In the genomic region with DNA sequence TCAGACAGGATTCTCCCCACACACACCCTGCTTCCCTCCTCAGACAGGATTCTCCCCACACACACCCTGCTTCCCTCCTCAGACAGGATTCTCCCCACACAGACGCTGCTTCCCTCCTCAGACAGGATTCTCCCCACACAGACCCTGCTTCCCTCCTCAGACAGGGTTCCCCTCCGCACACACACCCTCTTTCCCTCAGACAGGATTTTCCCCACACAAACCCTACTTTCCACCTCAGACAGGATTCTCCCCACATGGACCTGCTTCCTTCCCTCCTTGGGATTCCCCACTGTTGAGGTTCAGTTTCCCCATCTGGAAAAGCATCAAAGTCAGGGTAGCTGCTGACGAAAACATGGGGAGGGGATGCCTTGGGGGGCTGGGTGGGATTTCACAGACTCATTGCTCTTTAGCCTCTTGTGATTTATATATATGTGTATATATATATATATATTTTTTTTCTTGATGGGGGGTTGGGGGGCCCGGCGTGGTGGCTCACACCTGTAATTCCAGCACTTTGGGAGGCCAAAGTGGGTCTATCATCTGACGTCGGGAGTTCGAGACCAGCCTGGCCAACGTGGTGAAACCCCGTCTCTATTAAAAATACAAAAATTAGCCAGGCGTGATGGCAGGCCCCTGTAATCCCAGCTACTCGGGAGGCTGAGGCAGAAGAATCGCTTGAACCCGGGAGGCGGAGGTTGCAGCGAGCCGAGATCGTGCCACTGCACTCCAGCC, we compare ENCODE assay signal across 7 cellular contexts. TPM values are rescaled to one million over a fixed set of nuclear protein-coding genes. Genes with fewer than 3 reads are reported as not detected.
A peak's percentile ranks its signal among the peaks of the same experiment; 100 is the strongest.
DNase-seq lines count a peak whose midpoint lies in the region; ATAC-seq and TF ChIP-seq lines count a peak whose summit lies in the region.
"Not testable (repeated sequence)": the region's sequence is repeated elsewhere in the genome, so short reads cannot be mapped to it uniquely, and the experiment has no call there.

No MANE protein-coding gene starts in this region.

- not testable (repeated sequence) for H3K27me3 Mint-ChIP-seq in activated T-helper 17 cell treated with anti-CD3 and anti-CD28 coated beads, Interleukin-2, amount 50 U/mL, for 72 hours
- peaks cover 49% of the 10 kb centered on the region for H3K27me3 Mint-ChIP-seq in stimulated activated memory B cell treated with anti-CD40 and anti-IgM and Interleukin-4, amounts not matched to agents 10 μg/mL and 1 μg/mL and 100 μg/mL, for 72 hours

- not testable (repeated sequence) for H3K27me3 ChIP-seq in Peyer's patch
- H3K27me3 ChIP-seq in iPS-20b (ENCODE audit: insufficient read depth, low read length) (peaks cover 34% of the 10 kb centered on the region), neural cell (ENCODE audit: insufficient read depth, low read depth, low read length) (peaks cover 19% of the 10 kb centered on the region)

- not testable (repeated sequence) for H3K9me3 Mint-ChIP-seq in activated T-helper 17 cell treated with anti-CD3 and anti-CD28 coated beads, Interleukin-2, amount 50 U/mL, for 72 hours; stimulated activated memory B cell treated with anti-CD40 and anti-IgM and Interleukin-4, amounts not matched to agents 10 μg/mL and 1 μg/mL and 100 μg/mL, for 72 hours

- peaks cover 30% of the 10 kb centered on the region for H4K20me1 ChIP-seq in neural cell (ENCODE audit: insufficient read depth)

- not testable (repeated sequence) for TF ChIP-seq CTCF in Peyer's patch (IDR thresholded peaks at IDR 0.05); coronary artery (IDR thresholded peaks at IDR 0.05); neural cell (IDR thresholded peaks at IDR 0.05; ENCODE audit: poor library complexity, severe bottlenecking)

- H3K4me2 ChIP-seq in neural cell (ENCODE audit: low read length) = not testable (repeated sequence)

- peak overlapping the region; percentile 95 for H3K4me3 Mint-ChIP-seq in activated T-helper 17 cell treated with anti-CD3 and anti-CD28 coated beads, Interleukin-2, amount 50 U/mL, for 72 hours
- H3K4me3 Mint-ChIP-seq in stimulated activated memory B cell treated with anti-CD40 and anti-IgM and Interleukin-4, amounts not matched to agents 10 μg/mL and 1 μg/mL and 100 μg/mL, for 72 hours = not testable (repeated sequence)

- H3K9ac ChIP-seq in ES-I3 (ENCODE audit: low read depth, low read length) = peak overlapping the region; percentile 89; the same call in 1 of the 2 replicates
- H3K9ac ChIP-seq in iPS-20b (ENCODE audit: low read depth, low read length) = 0 out of 2 replicates have a peak overlapping the region, but pooled peaks have one; percentile 96
- not testable (repeated sequence) for H3K9ac ChIP-seq in neural cell (ENCODE audit: low read length)

- H3K27ac ChIP-seq in Peyer's patch (peak overlapping the region in 3 of 4 donors; percentile 91 to 98 (median 95)), coronary artery (peak overlapping the region; percentile 93 to 99)
- H3K27ac ChIP-seq in iPS-20b (ENCODE audit: low read length); neural cell (ENCODE audit: low read length): not testable (repeated sequence)

- H3K79me2 ChIP-seq in neural cell (replicated peaks; ENCODE audit: insufficient read depth, low read length) = peaks cover 29% of the 10 kb centered on the region

- H3K9me2 ChIP-seq in neural cell (ENCODE audit: insufficient read depth, low read length) = not testable (repeated sequence)

- not testable (repeated sequence) for ATAC-seq in activated T-helper 17 cell treated with anti-CD3 and anti-CD28 coated beads, Interleukin-2, amount 50 U/mL, for 72 hours (replicated peaks); stimulated activated memory B cell treated with anti-CD40 and anti-IgM and Interleukin-4, amounts not matched to agents 10 μg/mL and 1 μg/mL and 100 μg/mL, for 72 hours

- H3K36me3 Mint-ChIP-seq in activated T-helper 17 cell treated with anti-CD3 and anti-CD28 coated beads, Interleukin-2, amount 50 U/mL, for 72 hours (ENCODE audit: low read depth) = peaks cover 42% of the 10 kb centered on the region
- H3K36me3 Mint-ChIP-seq in stimulated activated memory B cell treated with anti-CD40 and anti-IgM and Interleukin-4, amounts not matched to agents 10 μg/mL and 1 μg/mL and 100 μg/mL, for 72 hours = peaks cover 23% of the 10 kb centered on the region

- H3K27ac Mint-ChIP-seq in activated T-helper 17 cell treated with anti-CD3 and anti-CD28 coated beads, Interleukin-2, amount 50 U/mL, for 72 hours = peak overlapping the region; percentile 50
- H3K27ac Mint-ChIP-seq in stimulated activated memory B cell treated with anti-CD40 and anti-IgM and Interleukin-4, amounts not matched to agents 10 μg/mL and 1 μg/mL and 100 μg/mL, for 72 hours = peak overlapping the region; percentile 26

- not testable (repeated sequence) for H3K4me1 ChIP-seq in ES-I3 (ENCODE audit: insufficient read depth, low read length); iPS-20b (ENCODE audit: insufficient read depth, low read length)
- H3K4me1 ChIP-seq in Peyer's patch = peaks cover 4 to 28% (median 26%) of the 10 kb centered on the region in 4 donors

- H3K4me1 Mint-ChIP-seq in activated T-helper 17 cell treated with anti-CD3 and anti-CD28 coated beads, Interleukin-2, amount 50 U/mL, for 72 hours = peaks cover 25% of the 10 kb centered on the region
- H3K4me1 Mint-ChIP-seq in stimulated activated memory B cell treated with anti-CD40 and anti-IgM and Interleukin-4, amounts not matched to agents 10 μg/mL and 1 μg/mL and 100 μg/mL, for 72 hours = peaks cover 52% of the 10 kb centered on the region

- TF ChIP-seq RAD21 in neural cell (conservative IDR thresholded peaks at IDR 0.05) = not testable (repeated sequence)

- not testable (repeated sequence) for DNase-seq in Peyer's patch; coronary artery (ENCODE audit: low spot score)

- H3F3A ChIP-seq in neural cell (ENCODE audit: insufficient read depth, low read length, poor library complexity, severe bottlenecking) = not testable (repeated sequence)

- TF ChIP-seq POLR2A in Peyer's patch (IDR thresholded peaks at IDR 0.05) = not testable (repeated sequence)

- H2AFZ ChIP-seq in neural cell (ENCODE audit: low read depth, low read length) = not testable (repeated sequence)

- H3K36me3 ChIP-seq in ES-I3 (ENCODE audit: insufficient read depth, low read length) (peaks cover 15% of the 10 kb centered on the region), iPS-20b (ENCODE audit: insufficient read depth, low read depth, low read length) (peaks cover 29% of the 10 kb centered on the region)
- H3K36me3 ChIP-seq in Peyer's patch; neural cell (ENCODE audit: insufficient read depth, low read length): not testable (repeated sequence)

- H3K9me3 ChIP-seq in ES-I3 (ENCODE audit: control insufficient read depth, insufficient read depth, low read length); Peyer's patch; iPS-20b (ENCODE audit: insufficient read depth, low read depth, low read length); neural cell (ENCODE audit: low read length): not testable (repeated sequence)

- H3K4me3 ChIP-seq in Peyer's patch = peak overlapping the region in 1 of 4 donors; percentile 99
- peak overlapping the region; percentile 97 for H3K4me3 ChIP-seq in coronary artery
- H3K4me3 ChIP-seq in iPS-20b (ENCODE audit: low read length) = not testable (repeated sequence)
- H3K4me3 ChIP-seq in neural cell (ENCODE audit: low read length) = peak overlapping the region; percentile 71

- not testable (repeated sequence) for TF ChIP-seq EP300 in neural cell (conservative IDR thresholded peaks at IDR 0.05; ENCODE audit: poor library complexity, severe bottlenecking)

RNA-seq across cellular contexts. Expression of gene TRIM28, which starts 1.1 kb away (rescaled TPM):
- total RNA-seq in Peyer's patch = 100 to 1,000 TPM; 164 to 281 (median 196) TPM
- 100 to 1,000 TPM; 336 to 455 TPM for total RNA-seq in activated T-helper 17 cell treated with anti-CD3 and anti-CD28 coated beads, Interleukin-2, amount 50 U/mL, for 72 hours
- polyA plus RNA-seq in neural cell = 227 and 256 TPM in 2 replicates
- 305 and 312 TPM in 2 replicates for polyA minus RNA-seq in neural cell

RNA-seq across cellular contexts. Expression of gene CHMP2A, which starts 12.1 kb away (rescaled TPM):
- 100 to 1,000 TPM in 2 of 4 donors, 10 to 100 TPM in 2; 79.2 to 115 (median 101) TPM for total RNA-seq in Peyer's patch
- total RNA-seq in activated T-helper 17 cell treated with anti-CD3 and anti-CD28 coated beads, Interleukin-2, amount 50 U/mL, for 72 hours = 10 to 100 TPM; 79.0 to 95.8 TPM
- polyA plus RNA-seq in neural cell = 176 and 189 TPM in 2 replicates
- 69.9 and 71.0 TPM in 2 replicates for polyA minus RNA-seq in neural cell

RNA-seq across cellular contexts. Expression of gene UBE2M, which starts 15.6 kb away (rescaled TPM):
- total RNA-seq in Peyer's patch = 10 to 100 TPM; 10.2 to 37.1 (median 18.5) TPM
- total RNA-seq in activated T-helper 17 cell treated with anti-CD3 and anti-CD28 coated beads, Interleukin-2, amount 50 U/mL, for 72 hours = 100 to 1,000 TPM; 102 to 141 TPM
- 138 and 151 TPM in 2 replicates for polyA plus RNA-seq in neural cell
- 77.9 and 82.3 TPM in 2 replicates for polyA minus RNA-seq in neural cell

RNA-seq across cellular contexts. Expression of gene ZBTB45, which starts 23.2 kb away (rescaled TPM):
- 10 to 100 TPM in 3 of 4 donors, 1 to 10 TPM in 1; 7.4 to 21.6 (median 14.3) TPM for total RNA-seq in Peyer's patch
- 10 to 100 TPM; 11.0 to 14.3 TPM for total RNA-seq in activated T-helper 17 cell treated with anti-CD3 and anti-CD28 coated beads, Interleukin-2, amount 50 U/mL, for 72 hours
- polyA plus RNA-seq in neural cell = 5.5 and 6.8 TPM in 2 replicates
- 7.8 and 10.0 TPM in 2 replicates for polyA minus RNA-seq in neural cell

RNA-seq across cellular contexts. Expression of gene MZF1, which starts 30.3 kb away (rescaled TPM):
- total RNA-seq in Peyer's patch = 100 to 1,000 TPM in 1 of 4 donors, 10 to 100 TPM in 3; 60.9 to 123 (median 82.3) TPM
- 10 to 100 TPM; 26.6 to 57.9 TPM for total RNA-seq in activated T-helper 17 cell treated with anti-CD3 and anti-CD28 coated beads, Interleukin-2, amount 50 U/mL, for 72 hours
- polyA plus RNA-seq in neural cell = 74.6 and 80.8 TPM in 2 replicates
- polyA minus RNA-seq in neural cell = 36.1 and 40.2 TPM in 2 replicates
